8 cellular contexts compared by ENCODE assay signal in genomic region chr19:55579766-55580621, GRCh38. TPM values are rescaled to one million over a fixed set of nuclear protein-coding genes. Genes with fewer than 3 reads are reported as not detected.
DNase-seq lines count a peak whose midpoint lies in the region; ATAC-seq and TF ChIP-seq lines count a peak whose summit lies in the region.

No MANE protein-coding gene starts in this region.

- H3K9me3 ChIP-seq in Panc1 (ENCODE audit: control insufficient read depth, insufficient read depth, low read depth, low read length): no peaks in the 10 kb centered on the region
- H3K9me3 ChIP-seq in endodermal cell (ENCODE audit: control insufficient read depth, low read length): no peaks in the 10 kb centered on the region
- H3K9me3 ChIP-seq in mucosa of rectum (ENCODE audit: control insufficient read depth in 2 of 2, low read length in 2 of 2): no peaks in the 10 kb centered on the region

- CTCF ChIA-PET in activated naive CD4-positive, alpha-beta T cell treated with anti-CD3 and anti-CD28 coated beads for 36 hours (lab: Charles Lee): interaction anchor here (2.7 kb wide), 1 partner anchor 26 kb away, joined by 12 read pairs; the partner anchor contains the start of gene ZNF865
- CTCF ChIA-PET in Panc1 (lab: Charles Lee): interaction anchor here (0.7 kb wide), 1 partner anchor 502 kb away, joined by 4 read pairs; no protein-coding TSS in a partner anchor

- H3K27ac Mint-ChIP-seq in activated naive CD4-positive, alpha-beta T cell treated with anti-CD3 and anti-CD28 coated beads for 36 hours: peak overlapping the region; percentile 72
- peak overlapping the region; percentile 32 for H3K27ac Mint-ChIP-seq in endodermal cell

- peaks cover 18% of the 10 kb centered on the region for H3K36me3 Mint-ChIP-seq in activated naive CD4-positive, alpha-beta T cell treated with anti-CD3 and anti-CD28 coated beads for 36 hours (ENCODE audit: low read depth)
- H3K36me3 Mint-ChIP-seq in endodermal cell (ENCODE audit: low read depth): peaks cover 22% of the 10 kb centered on the region

- 13 to 33% methylated on average over 7 to 20 of the region's 20 CpGs for WGBS in endodermal cell (ENCODE audit: insufficient coverage in 1 of 2, insufficient read length in 1 of 2), 2 experiments

- POLR2A ChIA-PET in Panc1 (lab: Charles Lee): interaction anchor here (1.8 kb wide), 1 partner anchor 19 kb away, joined by 10 read pairs; the partner anchor contains the start of gene FIZ1

- BruUV-seq in Panc1 (replicated peaks; lab: Mats Ljungman, UMichigan): no TSS peak

- H3K4me3 ChIP-seq in Panc1 (ENCODE audit: low read depth in 2 of 2, low read length in 2 of 2) (peak overlapping the region; percentile 44 to 96), endodermal cell (ENCODE audit: low read length) (peak overlapping the region; percentile 85), mucosa of rectum (ENCODE audit: low read length in 2 of 2) (peak overlapping the region; percentile 76 to 82)

- no peaks in the 10 kb centered on the region for H3K27me3 Mint-ChIP-seq in activated naive CD4-positive, alpha-beta T cell treated with anti-CD3 and anti-CD28 coated beads for 36 hours (ENCODE audit: low read depth)
- H3K27me3 Mint-ChIP-seq in endodermal cell (ENCODE audit: insufficient read depth): peaks cover 2% of the 10 kb centered on the region

- ATAC-seq in Panc1: peak; percentile 64
- ATAC-seq in HG03135 (IDR thresholded peaks at IDR 0.05; ENCODE audit: unreplicated experiment): no peak
- no peak for ATAC-seq in HG03520 (IDR thresholded peaks at IDR 0.05; ENCODE audit: unreplicated experiment)

- no peak for DNase-seq in activated naive CD4-positive, alpha-beta T cell treated with anti-CD3 and anti-CD28 coated beads for 36 hours
- DNase-seq in activated naive CD4-positive, alpha-beta T cell treated with anti-CD3 and anti-CD28 coated beads, Interleukin-2, amount 50 U/mL, for 16 hours: no peak
- no peak for DNase-seq in Panc1 (ENCODE audit: low read depth, low spot score)
- peak; percentile 74 for DNase-seq in endodermal cell
- DNase-seq in NCI-H2029 (lab: John Stamatoyannopoulos, UW): no peak

- no peaks in the 10 kb centered on the region; the same call in 1 of the 2 replicates for H3K36me3 ChIP-seq in Panc1 (ENCODE audit: control insufficient read depth, insufficient read depth, low read length)
- H3K36me3 ChIP-seq in endodermal cell (ENCODE audit: control insufficient read depth, insufficient read depth, low read length): peaks cover 12% of the 10 kb centered on the region
- peaks cover 4 to 6% of the 10 kb centered on the region in 2 donors for H3K36me3 ChIP-seq in mucosa of rectum (ENCODE audit: control insufficient read depth in 2 of 2, insufficient read depth in 2 of 2, low read length in 2 of 2)

- peak overlapping the region; percentile 76 for H3K4me3 Mint-ChIP-seq in activated naive CD4-positive, alpha-beta T cell treated with anti-CD3 and anti-CD28 coated beads for 36 hours
- peak overlapping the region; percentile 90 for H3K4me3 Mint-ChIP-seq in endodermal cell

- H3K27ac ChIP-seq in Panc1 (ENCODE audit: low read length): peak overlapping the region; percentile 71
- H3K27ac ChIP-seq in endodermal cell (ENCODE audit: low read depth, low read length): peak overlapping the region; percentile 75
- peak overlapping the region; percentile 54 to 81 for H3K27ac ChIP-seq in mucosa of rectum (ENCODE audit: low read depth in 2 of 2, low read length in 2 of 2)

- in situ Hi-C loops in Panc1 (cut with HindIII; ENCODE audit: low pct_unique_long_range_greater_than_20kb, low sequenced_read_pairs): no loop called here

- TF ChIP-seq CTCF in Panc1 (IDR thresholded peaks at IDR 0.05) (no peak), endodermal cell (conservative IDR thresholded peaks at IDR 0.05) (no peak)

- H3K9me3 Mint-ChIP-seq in activated naive CD4-positive, alpha-beta T cell treated with anti-CD3 and anti-CD28 coated beads for 36 hours: peaks cover 2% of the 10 kb centered on the region
- H3K9me3 Mint-ChIP-seq in endodermal cell: no peaks in the 10 kb centered on the region

- peaks cover 15% of the 10 kb centered on the region for H3K4me1 ChIP-seq in Panc1 (ENCODE audit: control insufficient read depth, insufficient read depth, low read length)
- H3K4me1 ChIP-seq in endodermal cell (ENCODE audit: control insufficient read depth, insufficient read depth, low read length): no peaks in the 10 kb centered on the region
- peaks cover 11 to 12% of the 10 kb centered on the region in 2 donors for H3K4me1 ChIP-seq in mucosa of rectum (ENCODE audit: control insufficient read depth in 2 of 2, insufficient read depth in 2 of 2, low read length in 2 of 2)

- H3K9ac ChIP-seq in endodermal cell (ENCODE audit: extremely low read depth, low read length, poor library complexity, severe bottlenecking) (peak overlapping the region; percentile 83), mucosa of rectum (ENCODE audit: low read depth in 1 of 2, low read length in 2 of 2) (peak overlapping the region; percentile 63 to 73)

- no peaks in the 10 kb centered on the region for H3K27me3 ChIP-seq in Panc1 (ENCODE audit: control insufficient read depth, insufficient read depth, low read length)
- H3K27me3 ChIP-seq in endodermal cell (ENCODE audit: control insufficient read depth, insufficient read depth, low read length, poor library complexity, severe bottlenecking): no peaks in the 10 kb centered on the region
- peaks cover 0 to 5% of the 10 kb centered on the region in 2 donors for H3K27me3 ChIP-seq in mucosa of rectum (ENCODE audit: control insufficient read depth in 2 of 2, insufficient read depth in 2 of 2, low read length in 2 of 2)

- peaks cover 22% of the 10 kb centered on the region for H3K4me1 Mint-ChIP-seq in activated naive CD4-positive, alpha-beta T cell treated with anti-CD3 and anti-CD28 coated beads for 36 hours (ENCODE audit: low read depth)
- H3K4me1 Mint-ChIP-seq in endodermal cell: peaks cover 12% of the 10 kb centered on the region

- intact Hi-C loops in activated naive CD4-positive, alpha-beta T cell treated with anti-CD3 and anti-CD28 coated beads for 36 hours (cut with micrococcal nuclease): loop anchor here (1.0 to 2.0 kb wide), 2 partner anchors 19 to 63 kb away; partner anchors contain the start of gene FIZ1
- intact Hi-C loops in Panc1 (cut with micrococcal nuclease; ENCODE audit: unreplicated experiment): loop anchor here (5.0 kb wide), 1 partner anchor 33 kb away; the partner anchor contains the start of gene SBK3

RNA-seq across cellular contexts. Expression of gene ZNF579, which starts 0.7 kb away (rescaled TPM):
- total RNA-seq in activated naive CD4-positive, alpha-beta T cell treated with anti-CD3 and anti-CD28 coated beads for 36 hours: 1 to 10 TPM; 6.1 to 6.5 TPM
- total RNA-seq in Panc1 (2021; ENCODE audit: unreplicated experiment) (39.5 TPM), endodermal cell (10 to 100 TPM; 27.5 to 30.7 TPM)
- polyA plus RNA-seq in Panc1 (2012; ENCODE audit: insufficient read length): 53.7 TPM
- 24.8 TPM for polyA plus RNA-seq in endodermal cell (2013, experiment 1 of 2)
- 21.8 TPM for polyA plus RNA-seq in endodermal cell (2013, experiment 2 of 2)

RNA-seq across cellular contexts. Expression of gene FIZ1, which starts 19.3 kb away (rescaled TPM):
- total RNA-seq in activated naive CD4-positive, alpha-beta T cell treated with anti-CD3 and anti-CD28 coated beads for 36 hours: 10 to 100 TPM; 12.8 to 14.8 TPM
- total RNA-seq in Panc1 (2021; ENCODE audit: unreplicated experiment): 28.5 TPM
- polyA plus RNA-seq in Panc1 (2012; ENCODE audit: insufficient read length): 31.1 TPM
- 10 to 100 TPM; 19.7 to 21.1 TPM for total RNA-seq in endodermal cell
- 17.9 TPM for polyA plus RNA-seq in endodermal cell (2013, experiment 1 of 2)
- polyA plus RNA-seq in endodermal cell (2013, experiment 2 of 2): 15.7 TPM

RNA-seq across cellular contexts. Expression of gene ZNF524, which starts 20.1 kb away (rescaled TPM):
- 10 to 100 TPM; 20.9 to 23.0 TPM for total RNA-seq in activated naive CD4-positive, alpha-beta T cell treated with anti-CD3 and anti-CD28 coated beads for 36 hours
- total RNA-seq in Panc1 (2021; ENCODE audit: unreplicated experiment) (26.4 TPM), endodermal cell (1 to 10 TPM; 5.0 to 5.8 TPM)
- polyA plus RNA-seq in Panc1 (2012; ENCODE audit: insufficient read length): 25.3 TPM
- 6.4 TPM for polyA plus RNA-seq in endodermal cell (2013, experiment 1 of 2)
- 4.8 TPM for polyA plus RNA-seq in endodermal cell (2013, experiment 2 of 2)

RNA-seq across cellular contexts. Expression of gene ZNF865, which starts 25.5 kb away (rescaled TPM):
- 10 to 100 TPM; 10.8 to 11.2 TPM for total RNA-seq in activated naive CD4-positive, alpha-beta T cell treated with anti-CD3 and anti-CD28 coated beads for 36 hours
- total RNA-seq in Panc1 (2021; ENCODE audit: unreplicated experiment) (25.6 TPM), endodermal cell (10 to 100 TPM; 14.5 to 14.9 TPM)
- polyA plus RNA-seq in Panc1 (2012; ENCODE audit: insufficient read length): 27.5 TPM
- 12.0 TPM for polyA plus RNA-seq in endodermal cell (2013, experiment 1 of 2)
- polyA plus RNA-seq in endodermal cell (2013, experiment 2 of 2): 11.0 TPM

RNA-seq across cellular contexts. Expression of gene SBK3, which starts 34.7 kb away (rescaled TPM):
- total RNA-seq in activated naive CD4-positive, alpha-beta T cell treated with anti-CD3 and anti-CD28 coated beads for 36 hours: not detected
- total RNA-seq in Panc1 (2021; ENCODE audit: unreplicated experiment) (4.0 TPM), endodermal cell (1 to 10 TPM in 1 of 2 donors, under 1 TPM in 1; 0.48 to 1.4 TPM)
- polyA plus RNA-seq in Panc1 (2012; ENCODE audit: insufficient read length): 8.8 TPM
- polyA plus RNA-seq in endodermal cell (2013, experiment 1 of 2): 0.82 TPM
- polyA plus RNA-seq in endodermal cell (2013, experiment 2 of 2): 0.41 TPM
